Comparison of ENCODE assay signal across 1 cellular context in the genomic region with DNA sequence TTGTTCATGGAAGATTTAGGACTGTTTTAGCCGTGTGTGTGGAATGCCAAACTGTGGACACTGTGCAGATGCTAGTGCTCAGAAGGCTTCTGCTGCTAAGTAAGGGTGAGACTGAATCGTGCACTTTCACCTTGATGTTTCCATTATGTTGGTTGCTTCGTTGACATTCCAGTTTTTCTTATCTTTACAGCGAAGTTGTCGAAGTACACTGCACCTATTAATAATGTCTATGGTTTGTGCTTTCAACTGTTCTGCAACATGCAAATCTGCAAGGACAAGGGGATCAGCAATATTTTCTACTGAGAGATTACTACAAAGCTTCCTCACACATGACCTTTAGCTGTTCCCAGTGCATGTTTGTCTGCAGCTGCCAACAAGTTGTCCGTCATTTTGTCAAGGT.
TF ChIP-seq lines count a peak whose summit lies in the region.

No MANE protein-coding gene starts in this region.

TF ChIP-seq in HepG2, 621 proteins besides CTCF, POLR2A, EP300 and RAD21 (continued from another document and continues in another):
- TF ChIP-seq MBD4 (IDR thresholded peaks at IDR 0.05; ENCODE audit: borderline replicate concordance, low read length) (no peak), ARNT (IDR thresholded peaks at IDR 0.05) (no peak), ATF1 (CRISPR knock-in tag; IDR thresholded peaks at IDR 0.05) (peak; percentile 48), ZNF644 (CRISPR knock-in tag; IDR thresholded peaks at IDR 0.05; ENCODE audit: low read depth) (0 out of 2 replicates have a peak, but pooled peaks have one; percentile 35), ZNF143 (CRISPR knock-in tag; IDR thresholded peaks at IDR 0.05) (no peak), TBX2 (CRISPR knock-in tag; IDR thresholded peaks at IDR 0.05; ENCODE audit: borderline replicate concordance) (peak; percentile 69; the same call in 1 of the 2 replicates), SALL1 (CRISPR knock-in tag; IDR thresholded peaks at IDR 0.05) (peak; percentile 57; the same call in 1 of the 2 replicates), IKZF1 (IDR thresholded peaks at IDR 0.05) (no peak), TBX3 (IDR thresholded peaks at IDR 0.05; ENCODE audit: borderline replicate concordance) (peak; percentile 57; the same call in 1 of the 2 replicates), ZMYM4 (CRISPR knock-in tag; IDR thresholded peaks at IDR 0.05) (peak; percentile 78), MYPOP (CRISPR knock-in tag; IDR thresholded peaks at IDR 0.05) (no peak), RBAK (CRISPR knock-in tag; IDR thresholded peaks at IDR 0.05) (no peak), NR2F2 (IDR thresholded peaks at IDR 0.05; ENCODE audit: borderline replicate concordance, low read depth) (0 out of 2 replicates have a peak, but pooled peaks have one; percentile 45), PITX1 (CRISPR knock-in tag; IDR thresholded peaks at IDR 0.05) (peak; percentile 30; the same call in 1 of the 2 replicates), KMT2B (CRISPR knock-in tag; IDR thresholded peaks at IDR 0.05) (no peak; the same call in 1 of the 2 replicates), CERS6 (CRISPR knock-in tag; IDR thresholded peaks at IDR 0.05) (no peak), HDAC2 (CRISPR knock-in tag; IDR thresholded peaks at IDR 0.05) (peak; percentile 70), ZNF232 (CRISPR knock-in tag; IDR thresholded peaks at IDR 0.05; ENCODE audit: borderline replicate concordance) (peak; percentile 56; the same call in 1 of the 2 replicates), CREM (IDR thresholded peaks at IDR 0.05) (peak; percentile 45; the same call in 1 of the 2 replicates), CREM (CRISPR knock-in tag; IDR thresholded peaks at IDR 0.05) (no peak), GPN1 (CRISPR knock-in tag; IDR thresholded peaks at IDR 0.05; ENCODE audit: borderline replicate concordance) (no peak), ADNP (CRISPR knock-in tag; IDR thresholded peaks at IDR 0.05) (no peak), ARID5B (CRISPR knock-in tag; IDR thresholded peaks at IDR 0.05) (peak; percentile 66; the same call in 1 of the 2 replicates), PRDM4 (CRISPR knock-in tag; IDR thresholded peaks at IDR 0.05; ENCODE audit: borderline replicate concordance) (no peak), TCF7 (IDR thresholded peaks at IDR 0.05; ENCODE audit: low read depth) (peak; percentile 56; the same call in 1 of the 2 replicates), SAP130 (CRISPR knock-in tag; IDR thresholded peaks at IDR 0.05; ENCODE audit: low read depth) (no peak), MED8 (CRISPR knock-in tag; IDR thresholded peaks at IDR 0.05; ENCODE audit: insufficient replicate concordance) (peak; percentile 46), SOX6 (IDR thresholded peaks at IDR 0.05) (no peak), SOX6 (CRISPR knock-in tag; IDR thresholded peaks at IDR 0.05) (peak; percentile 78), ZNF124 (CRISPR knock-in tag; IDR thresholded peaks at IDR 0.05) (no peak), ZNF609 (CRISPR knock-in tag; IDR thresholded peaks at IDR 0.05; ENCODE audit: borderline replicate concordance) (peak; percentile 12; the same call in 1 of the 2 replicates), BCL6 (CRISPR knock-in tag; IDR thresholded peaks at IDR 0.05) (peak; percentile 49; the same call in 1 of the 2 replicates), ZSCAN9 (CRISPR knock-in tag; IDR thresholded peaks at IDR 0.05; ENCODE audit: borderline replicate concordance) (no peak), CEBPB (IDR thresholded peaks at IDR 0.05; ENCODE audit: borderline replicate concordance, low read depth, low read length) (no peak), CBX5 (CRISPR knock-in tag; IDR thresholded peaks at IDR 0.05; ENCODE audit: borderline replicate concordance) (no peak), ARID2 (CRISPR knock-in tag; IDR thresholded peaks at IDR 0.05; ENCODE audit: borderline replicate concordance) (no peak), HNRNPUL1 (IDR thresholded peaks at IDR 0.05; ENCODE audit: low read depth, low read length) (no peak), ZEB1 (IDR thresholded peaks at IDR 0.05; ENCODE audit: insufficient replicate concordance, low read depth) (no peak), ZNF280D (CRISPR knock-in tag; IDR thresholded peaks at IDR 0.05) (no peak)
- TF ChIP-seq, protein P1, sequence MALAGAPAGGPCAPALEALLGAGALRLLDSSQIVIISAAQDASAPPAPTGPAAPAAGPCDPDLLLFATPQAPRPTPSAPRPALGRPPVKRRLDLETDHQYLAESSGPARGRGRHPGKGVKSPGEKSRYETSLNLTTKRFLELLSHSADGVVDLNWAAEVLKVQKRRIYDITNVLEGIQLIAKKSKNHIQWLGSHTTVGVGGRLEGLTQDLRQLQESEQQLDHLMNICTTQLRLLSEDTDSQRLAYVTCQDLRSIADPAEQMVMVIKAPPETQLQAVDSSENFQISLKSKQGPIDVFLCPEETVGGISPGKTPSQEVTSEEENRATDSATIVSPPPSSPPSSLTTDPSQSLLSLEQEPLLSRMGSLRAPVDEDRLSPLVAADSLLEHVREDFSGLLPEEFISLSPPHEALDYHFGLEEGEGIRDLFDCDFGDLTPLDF (CRISPR knock-in tag; IDR thresholded peaks at IDR 0.05), result no peak
- TF ChIP-seq, protein P2, sequence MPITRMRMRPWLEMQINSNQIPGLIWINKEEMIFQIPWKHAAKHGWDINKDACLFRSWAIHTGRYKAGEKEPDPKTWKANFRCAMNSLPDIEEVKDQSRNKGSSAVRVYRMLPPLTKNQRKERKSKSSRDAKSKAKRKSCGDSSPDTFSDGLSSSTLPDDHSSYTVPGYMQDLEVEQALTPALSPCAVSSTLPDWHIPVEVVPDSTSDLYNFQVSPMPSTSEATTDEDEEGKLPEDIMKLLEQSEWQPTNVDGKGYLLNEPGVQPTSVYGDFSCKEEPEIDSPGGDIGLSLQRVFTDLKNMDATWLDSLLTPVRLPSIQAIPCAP (CRISPR knock-in tag; IDR thresholded peaks at IDR 0.05; ENCODE audit: low read depth), result no peak
- TF ChIP-seq, protein P3, sequence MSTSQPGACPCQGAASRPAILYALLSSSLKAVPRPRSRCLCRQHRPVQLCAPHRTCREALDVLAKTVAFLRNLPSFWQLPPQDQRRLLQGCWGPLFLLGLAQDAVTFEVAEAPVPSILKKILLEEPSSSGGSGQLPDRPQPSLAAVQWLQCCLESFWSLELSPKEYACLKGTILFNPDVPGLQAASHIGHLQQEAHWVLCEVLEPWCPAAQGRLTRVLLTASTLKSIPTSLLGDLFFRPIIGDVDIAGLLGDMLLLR (CRISPR knock-in tag; IDR thresholded peaks at IDR 0.05), result no peak
